In the genomic region with DNA sequence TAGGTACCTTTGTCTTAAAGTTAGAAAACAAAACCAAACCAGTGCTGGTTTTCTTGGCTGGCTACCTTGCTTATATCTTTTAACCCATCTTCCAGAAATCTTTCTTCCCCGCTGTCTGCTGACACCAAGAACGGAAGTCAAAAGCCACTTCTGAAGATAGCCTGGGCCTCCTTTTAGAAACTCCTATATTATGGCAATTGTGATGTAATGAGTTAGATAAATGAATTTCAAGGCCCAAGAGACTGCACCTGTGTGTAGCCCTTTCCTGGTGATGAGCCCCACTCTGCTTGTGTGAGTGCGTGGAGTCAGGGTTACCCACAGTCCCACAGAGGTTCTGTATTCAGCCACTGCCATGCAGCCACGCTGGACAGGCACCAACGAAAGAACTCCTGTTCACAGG, we compare ENCODE assay signal across 22 cellular contexts.
"Had no signal": no experiment of that assay in that cellular context is flagged by ENCODE, and none has a peak within 500 bp of the region (broad histone marks: within the 10 kb centered on the region; RNA-seq: fewer than 3 reads in every experiment).

No MANE protein-coding gene starts in this region.

- H3K9me3 Mint-ChIP-seq: activated CD4-positive, alpha-beta memory T cell treated with anti-CD3 and anti-CD28 coated beads, Interleukin-2, amount 10 ng/mL, durations not matched to agents 7 days and 5 days; brain; mesothelial cell of epicardium; nephron progenitor cell had no signal

- H3K9me3 ChIP-seq: SK-N-SH, spleen, tibial artery had no signal

- H3K4me1 ChIP-seq: spleen, tibial artery had no signal

- H3K9ac ChIP-seq: SK-N-SH had no signal

- H3K4me1 Mint-ChIP-seq: brain, mesothelial cell of epicardium, nephron progenitor cell had no signal

- H3K27me3 ChIP-seq: spleen, tibial artery had no signal

- ATAC-seq: activated CD4-positive, CD25-positive, alpha-beta regulatory T cell treated with anti-CD3 and anti-CD28 coated beads, Interleukin-2, amount 50 U/mL, for 24 hours had no signal

- DNase-seq: activated CD4-positive, alpha-beta memory T cell treated with anti-CD3 and anti-CD28 coated beads, Interleukin-2, amount 10 ng/mL, durations not matched to agents 7 days and 5 days; activated CD8-positive, alpha-beta memory T cell treated with anti-CD3 and anti-CD28 coated beads, Interleukin-2, amount 50 U/mL, for 4 hours; activated effector memory CD4-positive, alpha-beta T cell treated with anti-CD3 and anti-CD28 coated beads, Interleukin-2, amount 50 U/mL, for 16 hours; activated T-cell treated with anti-CD3 and anti-CD28 coated beads, Interleukin-2, amount 50 U/mL, for 48 hours; anterior cingulate cortex; erythroblast; foreskin melanocyte; head of caudate nucleus; nephron progenitor cell; nucleus accumbens; posterior cingulate gyrus; retina; SK-N-SH; spleen; stimulated activated CD4-positive, alpha-beta T cell treated with anti-CD3 and anti-CD28 coated beads, Interleukin-4, amount 100 ng/mL, for 4 hours; substantia nigra had no signal

- H3K27ac Mint-ChIP-seq: activated CD4-positive, alpha-beta memory T cell treated with anti-CD3 and anti-CD28 coated beads, Interleukin-2, amount 10 ng/mL, durations not matched to agents 7 days and 5 days; brain; mesothelial cell of epicardium; nephron progenitor cell had no signal

- H3K27me3 Mint-ChIP-seq: brain had no signal

- H3K4me3 Mint-ChIP-seq: activated CD4-positive, alpha-beta memory T cell treated with anti-CD3 and anti-CD28 coated beads, Interleukin-2, amount 10 ng/mL, durations not matched to agents 7 days and 5 days; brain; mesothelial cell of epicardium; nephron progenitor cell had no signal

- H3K27ac ChIP-seq: coronary artery, spleen, tibial artery had no signal

- H3K4me2 ChIP-seq: SK-N-SH had no signal

- H3K4me3 ChIP-seq: coronary artery, lung, spleen, tibial artery had no signal
